In genomic region chr3:72657666-72658065, GRCh38 we compare ENCODE assay signal across 10 cellular contexts.
DNase-seq lines count a peak whose midpoint lies in the region; ATAC-seq and TF ChIP-seq lines count a peak whose summit lies in the region.
"Had no signal": no experiment of that assay in that cellular context is flagged by ENCODE, and none has a peak within 500 bp of the region (broad histone marks: within the 10 kb centered on the region; RNA-seq: fewer than 3 reads in every experiment).

No MANE protein-coding gene starts in this region.

- H3K9me3 ChIP-seq in right atrium auricular region, result no peaks in the 10 kb centered on the region
- H3K9me3 ChIP-seq: SJCRH30 had no signal

- peaks cover 4% of the 10 kb centered on the region for H3K27me3 Mint-ChIP-seq in activated T-helper 1 cell treated with anti-CD3 and anti-CD28 coated beads, Interleukin-12 subunit alpha, Interleukin-12 subunit beta, Interleukin-2, Interleukin-4 antibody, amounts not matched to agents 30 ng/mL and 10 ng/mL and 1 ng/mL, durations not matched to agents 14 hours and 24 hours and 36 hours (ENCODE audit: insufficient read depth)
- H3K27me3 Mint-ChIP-seq: progenitor cell of endocrine pancreas had no signal

- H3K4me1 ChIP-seq in right atrium auricular region, result peaks cover 0 to 24% of the 10 kb centered on the region in 2 donors

- H3K9me3 Mint-ChIP-seq in activated T-helper 1 cell treated with anti-CD3 and anti-CD28 coated beads, Interleukin-12 subunit alpha, Interleukin-12 subunit beta, Interleukin-2, Interleukin-4 antibody, amounts not matched to agents 30 ng/mL and 10 ng/mL and 1 ng/mL, durations not matched to agents 14 hours and 24 hours and 36 hours, result no peaks in the 10 kb centered on the region

- H3K4me3 Mint-ChIP-seq in activated T-helper 1 cell treated with anti-CD3 and anti-CD28 coated beads, Interleukin-12 subunit alpha, Interleukin-12 subunit beta, Interleukin-2, Interleukin-4 antibody, amounts not matched to agents 30 ng/mL and 10 ng/mL and 1 ng/mL, durations not matched to agents 14 hours and 24 hours and 36 hours, result no peak overlapping the region

- ATAC-seq in HG02642 (IDR thresholded peaks at IDR 0.05; ENCODE audit: poor library complexity, unreplicated experiment), result no peak
- no peak for ATAC-seq in HG03565 (IDR thresholded peaks at IDR 0.05; ENCODE audit: unreplicated experiment)

- intact Hi-C loops in activated T-helper 1 cell treated with anti-CD3 and anti-CD28 coated beads, Interleukin-12 subunit alpha, Interleukin-12 subunit beta, Interleukin-2, Interleukin-4 antibody, amounts not matched to agents 30 ng/mL and 10 ng/mL and 1 ng/mL, durations not matched to agents 14 hours and 24 hours and 36 hours (cut with micrococcal nuclease), result no loop called here

- DNase-seq in GM20000 (ENCODE audit: low spot score) (peak; percentile 29), NCI-H2107 (lab: John Stamatoyannopoulos, UW) (peak; percentile 40), right atrium auricular region (ENCODE audit: low spot score) (no peak), GM19240 (ENCODE audit: insufficient read length, low spot score) (no peak)
- DNase-seq in activated T-helper 1 cell treated with anti-CD3 and anti-CD28 coated beads, Interleukin-12 subunit alpha, Interleukin-12 subunit beta, Interleukin-2, Interleukin-4 antibody, amounts not matched to agents 30 ng/mL and 10 ng/mL and 1 ng/mL, durations not matched to agents 14 hours and 24 hours and 36 hours (ENCODE audit: low spot score), result peak; percentile 6
- DNase-seq in stimulated activated CD4-positive, alpha-beta T cell treated with anti-CD3 and anti-CD28 coated beads, Interleukin-4, amount 100 ng/mL, for 24 hours, result peak; percentile 40

- no peak overlapping the region for H3K27ac ChIP-seq in right atrium auricular region
- H3K27ac ChIP-seq: SJCRH30 had no signal

- no peak overlapping the region for H3K4me3 ChIP-seq in right atrium auricular region
- H3K4me3 ChIP-seq: SJCRH30 had no signal

- peaks cover 1% of the 10 kb centered on the region for H3K36me3 Mint-ChIP-seq in activated T-helper 1 cell treated with anti-CD3 and anti-CD28 coated beads, Interleukin-12 subunit alpha, Interleukin-12 subunit beta, Interleukin-2, Interleukin-4 antibody, amounts not matched to agents 30 ng/mL and 10 ng/mL and 1 ng/mL, durations not matched to agents 14 hours and 24 hours and 36 hours (ENCODE audit: low read depth)

- no peak for TF ChIP-seq CTCF in GM20000 (IDR thresholded peaks at IDR 0.05; ENCODE audit: extremely low read depth, missing control alignments)
- no peak for TF ChIP-seq CTCF in right atrium auricular region (IDR thresholded peaks at IDR 0.05)

- H3K27me3 ChIP-seq in right atrium auricular region, result no peaks in the 10 kb centered on the region
- H3K27me3 ChIP-seq: SJCRH30 had no signal

- peaks cover 13% of the 10 kb centered on the region for H3K4me1 Mint-ChIP-seq in activated T-helper 1 cell treated with anti-CD3 and anti-CD28 coated beads, Interleukin-12 subunit alpha, Interleukin-12 subunit beta, Interleukin-2, Interleukin-4 antibody, amounts not matched to agents 30 ng/mL and 10 ng/mL and 1 ng/mL, durations not matched to agents 14 hours and 24 hours and 36 hours (ENCODE audit: low read depth)

- H3K27ac Mint-ChIP-seq in activated T-helper 1 cell treated with anti-CD3 and anti-CD28 coated beads, Interleukin-12 subunit alpha, Interleukin-12 subunit beta, Interleukin-2, Interleukin-4 antibody, amounts not matched to agents 30 ng/mL and 10 ng/mL and 1 ng/mL, durations not matched to agents 14 hours and 24 hours and 36 hours, result no peak overlapping the region
- H3K27ac Mint-ChIP-seq: progenitor cell of endocrine pancreas had no signal

- H3K36me3 ChIP-seq in right atrium auricular region, result no peaks in the 10 kb centered on the region
- H3K36me3 ChIP-seq: SJCRH30 had no signal

Comparison
In these comparisons a context has a peak if more than half of its experiments do, and no peak if none do; other contexts are left out.
1. DNase-seq: peak in GM20000 (single experiment), NCI-H2107 (single experiment), activated T-helper 1 cell treated with anti-CD3 and anti-CD28 coated beads, Interleukin-12 subunit alpha, Interleukin-12 subunit beta, Interleukin-2, Interleukin-4 antibody, amounts not matched to agents 30 ng/mL and 10 ng/mL and 1 ng/mL, durations not matched to agents 14 hours and 24 hours and 36 hours (single experiment) and stimulated activated CD4-positive, alpha-beta T cell treated with anti-CD3 and anti-CD28 coated beads, Interleukin-4, amount 100 ng/mL, for 24 hours (single experiment); none in right atrium auricular region (single experiment) and GM19240 (single experiment).